ENCODE assay signal across 8 cellular contexts in genomic region chrX:30652527-30653414, GRCh38. TPM values are rescaled to one million over a fixed set of nuclear protein-coding genes. Genes with fewer than 3 reads are reported as not detected.
DNase-seq lines count a peak whose midpoint lies in the region; ATAC-seq and TF ChIP-seq lines count a peak whose summit lies in the region.

No MANE protein-coding gene starts in this region.

- peak; percentile 71 for TF ChIP-seq POLR2A in GM19099 (IDR thresholded peaks at IDR 0.05; ENCODE audit: extremely low read depth, insufficient read length, low read depth)

- ATAC-seq in HG03354 (IDR thresholded peaks at IDR 0.05; ENCODE audit: poor library complexity, severe bottlenecking, unreplicated experiment), result peak; percentile 85

- DNase-seq in AML-193 (lab: John Stamatoyannopoulos, UW), result peak; percentile 72 to 73
- peak; percentile 81 for DNase-seq in NCI-H446 treated with DMSO at 0.1 percent for 48 hours (lab: John Stamatoyannopoulos, UW)
- DNase-seq in activated CD4-positive, CD25-positive, alpha-beta regulatory T cell treated with anti-CD3 and anti-CD28 coated beads, Interleukin-2, amount 50 U/mL, for 72 hours, result peak; percentile 91
- peak; percentile 93 for DNase-seq in cerebellum (ENCODE audit: low spot score)
- DNase-seq in kidney glomerular epithelial cell (lab: John Stamatoyannopoulos, UW), result peak; percentile 65
- DNase-seq in stimulated activated CD4-positive, alpha-beta T cell treated with anti-CD3 and anti-CD28 coated beads, Interleukin-15, amount 100 ng/mL, for 24 hours, result peak; percentile 94

RNA-seq across cellular contexts. Expression of gene GK, which starts 0.5 kb away (rescaled TPM):
- 13.8 TPM for total RNA-seq in cerebellum

Comparison
In these comparisons a context has a peak if more than half of its experiments do, and no peak if none do; other contexts are left out.
1. Peak in every context shown above with its lines: DNase-seq and ATAC-seq.